ENCODE assay signal across 2 cellular contexts in genomic region chr13:19766637-19767036, GRCh38.
TF ChIP-seq lines count a peak whose summit lies in the region.

No MANE protein-coding gene starts in this region.

TF ChIP-seq in HepG2, 621 proteins besides CTCF, POLR2A, EP300 and RAD21:
- TF ChIP-seq SKIL (CRISPR knock-in tag; IDR thresholded peaks at IDR 0.05; ENCODE audit: borderline replicate concordance) (no peak), PBX3 (CRISPR knock-in tag; IDR thresholded peaks at IDR 0.05; ENCODE audit: borderline replicate concordance) (no peak), MBD4 (IDR thresholded peaks at IDR 0.05; ENCODE audit: borderline replicate concordance, low read length) (no peak), CC2D1A (CRISPR knock-in tag; IDR thresholded peaks at IDR 0.05) (no peak), ZNF577 (CRISPR knock-in tag; IDR thresholded peaks at IDR 0.05; ENCODE audit: borderline replicate concordance, low read depth) (no peak), ZHX2 (IDR thresholded peaks at IDR 0.05; ENCODE audit: low read depth) (no peak), ZHX2 (CRISPR knock-in tag; IDR thresholded peaks at IDR 0.05; ENCODE audit: borderline replicate concordance) (no peak), NFKBIZ (CRISPR knock-in tag; IDR thresholded peaks at IDR 0.05) (no peak), ZNF34 (CRISPR knock-in tag; IDR thresholded peaks at IDR 0.05; ENCODE audit: borderline replicate concordance) (no peak), MAZ (IDR thresholded peaks at IDR 0.05; ENCODE audit: borderline replicate concordance, low read depth, low read length) (no peak), MAZ (CRISPR knock-in tag; IDR thresholded peaks at IDR 0.05; ENCODE audit: low read depth) (no peak), TAF1 (CRISPR knock-in tag; IDR thresholded peaks at IDR 0.05) (no peak)

TF ChIP-seq in WTC11, 78 proteins besides CTCF, POLR2A, EP300 and RAD21 (continued from another document):
- TF ChIP-seq ATF6 (CRISPR knock-in tag; IDR thresholded peaks at IDR 0.05) (no peak), NFYB (CRISPR knock-in tag; conservative IDR thresholded peaks at IDR 0.05; ENCODE audit: low read depth) (no peak), AR (CRISPR knock-in tag; IDR thresholded peaks at IDR 0.05) (no peak), ESRRA (CRISPR knock-in tag; IDR thresholded peaks at IDR 0.05; ENCODE audit: borderline replicate concordance) (no peak), ERG (CRISPR knock-in tag; IDR thresholded peaks at IDR 0.05) (no peak), ZNF219 (CRISPR knock-in tag; IDR thresholded peaks at IDR 0.05; ENCODE audit: borderline replicate concordance) (no peak), ELF4 (CRISPR knock-in tag; IDR thresholded peaks at IDR 0.05; ENCODE audit: low read depth) (no peak), JAZF1 (CRISPR knock-in tag; IDR thresholded peaks at IDR 0.05) (no peak), TEAD4 (CRISPR knock-in tag; IDR thresholded peaks at IDR 0.05) (no peak), MYBL2 (CRISPR knock-in tag; IDR thresholded peaks at IDR 0.05) (no peak)
TF ChIP-seq in WTC11: peak in this region for 0.
